Comparison of ENCODE assay signal across 25 cellular contexts in the genomic region with DNA sequence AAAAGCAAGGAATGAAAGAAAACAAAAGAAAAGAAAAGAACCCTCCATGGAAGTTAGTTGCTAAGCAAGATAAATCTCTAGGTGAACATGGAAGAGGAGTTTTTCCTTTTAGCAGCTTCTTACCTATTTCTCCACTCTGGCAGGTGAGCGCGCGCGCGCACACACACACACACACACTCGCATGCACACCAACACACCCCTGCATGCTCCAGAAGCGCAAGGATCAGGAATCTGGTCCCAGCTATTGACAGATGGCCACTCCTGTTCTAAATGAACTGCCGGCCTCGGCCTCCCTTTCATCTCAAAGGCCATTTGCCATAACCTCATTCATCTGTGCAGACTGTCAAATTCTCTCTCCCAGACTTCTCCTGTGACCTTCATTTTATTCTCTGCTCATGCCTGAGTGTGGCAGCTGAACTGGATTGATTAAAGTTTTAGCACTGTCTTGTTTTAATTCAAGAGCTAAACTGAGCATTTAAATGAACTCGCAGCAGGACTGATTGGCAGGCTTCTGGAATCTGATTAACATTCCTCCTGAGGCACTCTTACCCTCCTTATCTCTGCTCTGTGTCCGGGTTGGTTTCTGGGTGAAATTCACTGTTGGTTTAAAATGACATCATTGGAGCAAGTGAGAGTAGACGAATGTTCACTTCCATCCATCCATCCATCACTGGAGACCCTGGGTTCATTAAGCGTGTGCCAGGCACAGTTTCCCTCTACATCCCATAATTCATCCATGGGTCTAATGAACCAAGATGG. TPM values are rescaled to one million over a fixed set of nuclear protein-coding genes. Genes with fewer than 3 reads are reported as not detected.
DNase-seq lines count a peak whose midpoint lies in the region; ATAC-seq and TF ChIP-seq lines count a peak whose summit lies in the region.
"Had no signal": no experiment of that assay in that cellular context is flagged by ENCODE, and none has a peak within 500 bp of the region (broad histone marks: within the 10 kb centered on the region; RNA-seq: fewer than 3 reads in every experiment).

No MANE protein-coding gene starts in this region.

- CTCF ChIA-PET in SK-N-SH (lab: Yijun Ruan, JAX), result interaction anchor here (1.0 to 1.2 kb wide), 2 partner anchors 34 to 89 kb away, joined by 3 to 5 read pairs; no protein-coding TSS in a partner anchor

- H2AFZ ChIP-seq in SK-N-SH (ENCODE audit: low read depth), result no peak overlapping the region
- H2AFZ ChIP-seq: GM23248 had no signal

- H3K36me3 ChIP-seq in SK-N-SH (replicated peaks in 1 of 2; ENCODE audit: control insufficient read depth in 1 of 2, insufficient read depth in 2 of 2, low read length in 1 of 2), result no peaks in the 10 kb centered on the region
- H3K36me3 ChIP-seq: SJCRH30 had no signal

- no peak overlapping the region for H3K4me2 ChIP-seq in SK-N-SH

- no peak overlapping the region for H3K9ac ChIP-seq in SK-N-SH
- H3K9ac ChIP-seq: GM23248 had no signal

- H3K4me3 ChIP-seq in SK-N-SH (ENCODE audit: low read depth in 2 of 2, low read length in 1 of 2), result no peak overlapping the region
- H3K4me3 ChIP-seq: GM12878, GM23248, SJCRH30 had no signal

- POLR2A ChIA-PET in SK-N-SH (lab: Yijun Ruan, JAX), result no interaction called here

- no peak for TF ChIP-seq CTCF in SK-N-SH (IDR thresholded peaks at IDR 0.05)
- TF ChIP-seq CTCF in chondrocyte (IDR thresholded peaks at IDR 0.05), result no peak

- peaks cover 15% of the 10 kb centered on the region for H3K27me3 Mint-ChIP-seq in chondrocyte (ENCODE audit: low read depth)

- H3K27ac ChIP-seq in SK-N-SH (ENCODE audit: low read depth in 2 of 2, low read length in 1 of 2), result peak overlapping the region in 1 of 2 experiments; percentile 11; a peak in 1 of 4 replicates
- H3K27ac ChIP-seq: GM23248, SJCRH30 had no signal

- TF ChIP-seq RAD21 in SK-N-SH (IDR thresholded peaks at IDR 0.05; ENCODE audit: low read length), result no peak

- no peaks in the 10 kb centered on the region for H3K9me2 ChIP-seq in SK-N-SH

- no peaks in the 10 kb centered on the region for H4K20me1 ChIP-seq in SK-N-SH (ENCODE audit: insufficient read depth)

- H3K9me3 Mint-ChIP-seq in chondrocyte (ENCODE audit: low read depth), result peaks cover 8% of the 10 kb centered on the region
- H3K9me3 Mint-ChIP-seq: CD8-positive, alpha-beta T cell had no signal

- 50% methylated on average over 13 of the region's 13 CpGs for WGBS in SK-N-SH (ENCODE audit: low lambda C conversion rate)

- peaks cover 0 to 9% of the 10 kb centered on the region in 2 experiments; a peak in 1 of 4 replicates for H3K4me1 ChIP-seq in SK-N-SH (ENCODE audit: control insufficient read depth in 1 of 2, insufficient read depth in 2 of 2, low read depth in 1 of 2, low read length in 1 of 2)
- H3K4me1 ChIP-seq: SJCRH30 had no signal

- no peaks in the 10 kb centered on the region for H3K36me3 Mint-ChIP-seq in chondrocyte (ENCODE audit: low read depth)
- H3K36me3 Mint-ChIP-seq: CD8-positive, alpha-beta T cell had no signal

- intact Hi-C loops in cardiac septum (cut with DNase I), result no loop called here

- H3K4me1 Mint-ChIP-seq in chondrocyte (ENCODE audit: low read depth), result no peaks in the 10 kb centered on the region

- no peak for ATAC-seq in SK-N-SH treated with all-trans-retinoic acid at 6 μM for 48 hours
- ATAC-seq in GM18511 (IDR thresholded peaks at IDR 0.05; ENCODE audit: unreplicated experiment), result no peak
- ATAC-seq: CD8-positive, alpha-beta T cell; GM12878 had no signal

- no peak overlapping the region for H3K27ac Mint-ChIP-seq in chondrocyte (ENCODE audit: unreplicated experiment)
- H3K27ac Mint-ChIP-seq: CD8-positive, alpha-beta T cell; H9; HFFc6 had no signal

- H3K27me3 ChIP-seq in SK-N-SH (ENCODE audit: insufficient read depth), result no peaks in the 10 kb centered on the region; the same call in 1 of the 2 replicates
- H3K27me3 ChIP-seq: SJCRH30 had no signal

- H3K79me2 ChIP-seq in SK-N-SH (ENCODE audit: insufficient read depth), result no peaks in the 10 kb centered on the region

- DNase-seq in SK-N-SH, result peak; percentile 59
- DNase-seq in SK-N-DZ (ENCODE audit: low spot score), result peak; percentile 24
- peak; percentile 49 for DNase-seq in islet precursor cell
- no peak for DNase-seq in chondrocyte (ENCODE audit: low spot score)
- DNase-seq in cardiac septum (ENCODE audit: low spot score), result no peak
- DNase-seq in stimulated activated CD4-positive, alpha-beta T cell treated with anti-CD3 and anti-CD28 coated beads, Interleukin-4, amount 100 ng/mL, for 24 hours, result no peak
- DNase-seq: 8988T; C1 segment of cervical spinal cord; Calu3; CD8-positive, alpha-beta T cell; EL; GM23248; H9; HFFc6; KBM-7; MM.1S; NCI-H1048; NCI-H1436; NCI-H187 treated with DMSO at 0.1 percent for 48 hours; NCI-H2107; NCI-H446 treated with DMSO at 0.1 percent for 48 hours; SJCRH30 had no signal

- no peaks in the 10 kb centered on the region for H3K9me3 ChIP-seq in SK-N-SH
- H3K9me3 ChIP-seq: SJCRH30 had no signal

- H3F3A ChIP-seq in SK-N-SH (replicated peaks; ENCODE audit: insufficient read depth), result no peaks in the 10 kb centered on the region

- H3K4me3 Mint-ChIP-seq in chondrocyte (ENCODE audit: unreplicated experiment), result no peak overlapping the region
- H3K4me3 Mint-ChIP-seq: CD8-positive, alpha-beta T cell; H9; HFFc6 had no signal

- TF ChIP-seq EP300 in SK-N-SH (IDR thresholded peaks at IDR 0.05; ENCODE audit: borderline replicate concordance in 1 of 2, low read depth in 1 of 2, low read length in 1 of 2), result peak in 1 of 2 experiments; percentile 29; a peak in 1 of 4 replicates

TF ChIP-seq in SK-N-SH, 30 proteins besides CTCF, POLR2A, EP300 and RAD21 (continues in another document):
- TF ChIP-seq RCOR1 (IDR thresholded peaks at IDR 0.05; ENCODE audit: low read length) (peak; percentile 57; the same call in 1 of the 2 replicates), GATA2 (CRISPR knock-in tag; IDR thresholded peaks at IDR 0.05) (0 out of 2 replicates have a peak, but pooled peaks have one; percentile 9), TEAD4 (IDR thresholded peaks at IDR 0.05; ENCODE audit: borderline replicate concordance, insufficient read depth) (no peak), MEF2A (IDR thresholded peaks at IDR 0.05; ENCODE audit: borderline replicate concordance, low read depth) (no peak)

TF ChIP-seq in SK-N-SH treated with all-trans-retinoic acid at 6 μM for 48 hours, 23 proteins besides CTCF, POLR2A, EP300 and RAD21 (continues in another document):
- TF ChIP-seq OSR1 (CRISPR knock-in tag; IDR thresholded peaks at IDR 0.05) (no peak), ZNF70 (CRISPR knock-in tag; IDR thresholded peaks at IDR 0.05) (no peak), PPARA (CRISPR knock-in tag; IDR thresholded peaks at IDR 0.05; ENCODE audit: borderline replicate concordance) (no peak), RARB (CRISPR knock-in tag; IDR thresholded peaks at IDR 0.05) (no peak), CSDC2 (CRISPR knock-in tag; IDR thresholded peaks at IDR 0.05) (no peak)
- TF ChIP-seq, protein P1, sequence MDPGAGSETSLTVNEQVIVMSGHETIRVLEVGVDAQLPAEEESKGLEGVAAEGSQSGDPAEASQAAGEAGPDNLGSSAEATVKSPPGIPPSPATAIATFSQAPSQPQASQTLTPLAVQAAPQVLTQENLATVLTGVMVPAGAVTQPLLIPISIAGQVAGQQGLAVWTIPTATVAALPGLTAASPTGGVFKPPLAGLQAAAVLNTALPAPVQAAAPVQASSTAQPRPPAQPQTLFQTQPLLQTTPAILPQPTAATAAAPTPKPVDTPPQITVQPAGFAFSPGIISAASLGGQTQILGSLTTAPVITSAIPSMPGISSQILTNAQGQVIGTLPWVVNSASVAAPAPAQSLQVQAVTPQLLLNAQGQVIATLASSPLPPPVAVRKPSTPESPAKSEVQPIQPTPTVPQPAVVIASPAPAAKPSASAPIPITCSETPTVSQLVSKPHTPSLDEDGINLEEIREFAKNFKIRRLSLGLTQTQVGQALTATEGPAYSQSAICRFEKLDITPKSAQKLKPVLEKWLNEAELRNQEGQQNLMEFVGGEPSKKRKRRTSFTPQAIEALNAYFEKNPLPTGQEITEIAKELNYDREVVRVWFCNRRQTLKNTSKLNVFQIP (CRISPR knock-in tag; IDR thresholded peaks at IDR 0.05; ENCODE audit: borderline replicate concordance, low read depth), result no peak
- TF ChIP-seq, protein P2, sequence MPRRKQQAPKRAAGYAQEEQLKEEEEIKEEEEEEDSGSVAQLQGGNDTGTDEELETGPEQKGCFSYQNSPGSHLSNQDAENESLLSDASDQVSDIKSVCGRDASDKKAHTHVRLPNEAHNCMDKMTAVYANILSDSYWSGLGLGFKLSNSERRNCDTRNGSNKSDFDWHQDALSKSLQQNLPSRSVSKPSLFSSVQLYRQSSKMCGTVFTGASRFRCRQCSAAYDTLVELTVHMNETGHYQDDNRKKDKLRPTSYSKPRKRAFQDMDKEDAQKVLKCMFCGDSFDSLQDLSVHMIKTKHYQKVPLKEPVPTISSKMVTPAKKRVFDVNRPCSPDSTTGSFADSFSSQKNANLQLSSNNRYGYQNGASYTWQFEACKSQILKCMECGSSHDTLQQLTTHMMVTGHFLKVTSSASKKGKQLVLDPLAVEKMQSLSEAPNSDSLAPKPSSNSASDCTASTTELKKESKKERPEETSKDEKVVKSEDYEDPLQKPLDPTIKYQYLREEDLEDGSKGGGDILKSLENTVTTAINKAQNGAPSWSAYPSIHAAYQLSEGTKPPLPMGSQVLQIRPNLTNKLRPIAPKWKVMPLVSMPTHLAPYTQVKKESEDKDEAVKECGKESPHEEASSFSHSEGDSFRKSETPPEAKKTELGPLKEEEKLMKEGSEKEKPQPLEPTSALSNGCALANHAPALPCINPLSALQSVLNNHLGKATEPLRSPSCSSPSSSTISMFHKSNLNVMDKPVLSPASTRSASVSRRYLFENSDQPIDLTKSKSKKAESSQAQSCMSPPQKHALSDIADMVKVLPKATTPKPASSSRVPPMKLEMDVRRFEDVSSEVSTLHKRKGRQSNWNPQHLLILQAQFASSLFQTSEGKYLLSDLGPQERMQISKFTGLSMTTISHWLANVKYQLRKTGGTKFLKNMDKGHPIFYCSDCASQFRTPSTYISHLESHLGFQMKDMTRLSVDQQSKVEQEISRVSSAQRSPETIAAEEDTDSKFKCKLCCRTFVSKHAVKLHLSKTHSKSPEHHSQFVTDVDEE (CRISPR knock-in tag; IDR thresholded peaks at IDR 0.05), result no peak

RNA-seq across cellular contexts. Expression of a gene that starts 58.8 kb away (rescaled TPM):
- 44.4 and 45.3 TPM in 2 replicates for polyA plus RNA-seq in SK-N-SH (2012; rRNA removed)
- 36.9 and 38.7 TPM in 2 replicates for polyA plus RNA-seq in SK-N-SH (2012; cell fraction: cytosol; rRNA removed)
- 21.8 and 27.8 TPM in 2 replicates for polyA plus RNA-seq in SK-N-SH (2012; cell fraction: nucleus; rRNA removed)
- 56.8 and 80.0 TPM in 2 replicates for polyA plus RNA-seq in SK-N-DZ (2014; cell fraction: cytosol; rRNA removed)
- 32.8 and 43.8 TPM in 2 replicates for polyA plus RNA-seq in SK-N-DZ (2014; cell fraction: nucleus; rRNA removed)
- total RNA-seq in chondrocyte, result 24.6 to 33.9 TPM (median 25.9 TPM) in 3 replicates
- total RNA-seq in cardiac septum, result 39.5 TPM

Comparison
In these comparisons a context has a peak if more than half of its experiments do, and no peak if none do; other contexts are left out.
1. DNase-seq: peak in SK-N-SH (single experiment), SK-N-DZ (single experiment) and islet precursor cell (single experiment); none in chondrocyte (single experiment), cardiac septum (single experiment) and stimulated activated CD4-positive, alpha-beta T cell treated with anti-CD3 and anti-CD28 coated beads, Interleukin-4, amount 100 ng/mL, for 24 hours (single experiment).